In genomic region chr7:32071466-32072091, GRCh38 we compare ENCODE assay signal across 16 cellular contexts. TPM values are rescaled to one million over a fixed set of nuclear protein-coding genes. Genes with fewer than 3 reads are reported as not detected.
A peak's percentile ranks its signal among the peaks of the same experiment; 100 is the strongest.
DNase-seq lines count a peak whose midpoint lies in the region; ATAC-seq, FAIRE-seq and TF ChIP-seq lines count a peak whose summit lies in the region.
"Had no signal": no experiment of that assay in that cellular context is flagged by ENCODE, and none has a peak within 500 bp of the region (broad histone marks: within the 10 kb centered on the region; RNA-seq: fewer than 3 reads in every experiment).

No MANE protein-coding gene starts in this region.

- peak in 1 of 2 experiments; percentile 14; a peak in 1 of 6 replicates for ATAC-seq in A549
- ATAC-seq in GM21390 (IDR thresholded peaks at IDR 0.05; ENCODE audit: unreplicated experiment): no peak
- ATAC-seq: activated T-helper 17 cell treated with anti-CD3 and anti-CD28 coated beads, Interleukin-2, amount 50 U/mL, for 72 hours; K562; stimulated activated naive CD8-positive, alpha-beta T cell treated with anti-CD3 and anti-CD28 coated beads, Interleukin-15, Interleukin-2, amounts not matched to agents 100 U/mL and 50 U/mL, for 24 hours had no signal

- CTCF ChIA-PET in A549 (lab: Yijun Ruan, JAX): interaction anchor here (1.3 to 1.6 kb wide), 5 partner anchors 11 to 289 kb away, joined by 3 to 11 read pairs (median 6); no protein-coding TSS in a partner anchor

- 60% methylated on average over 6 of the region's 6 CpGs for WGBS in A549 (ENCODE audit: missing lambda C conversion rate)
- 34 to 48% (median 42%) methylated on average over 6 of the region's 6 CpGs for WGBS in ovary, 3 donors

- peak overlapping the region; percentile 58 for H3K4me3 ChIP-seq in A549
- peak overlapping the region; percentile 74 for H3K4me3 ChIP-seq in WI38 (ENCODE audit: low read depth, low read length)
- H3K4me3 ChIP-seq in fibroblast of the aortic adventitia (ENCODE audit: low read depth, low read length): peak overlapping the region; percentile 60
- peak overlapping the region; percentile 61 for H3K4me3 ChIP-seq in ovary
- H3K4me3 ChIP-seq: K562 had no signal

- POLR2A ChIA-PET in A549 (lab: Yijun Ruan, JAX): no interaction called here

- TF ChIP-seq POLR2A in A549 (IDR thresholded peaks at IDR 0.05; ENCODE audit: low read length) (no peak), ovary (IDR thresholded peaks at IDR 0.05) (no peak)

- no peaks in the 10 kb centered on the region for H3K9me3 ChIP-seq in A549
- no peaks in the 10 kb centered on the region for H3K9me3 ChIP-seq in ovary

- no peaks in the 10 kb centered on the region for H3K27me3 ChIP-seq in ovary

- H3K4me1 ChIP-seq in A549 (peaks cover 22% of the 10 kb centered on the region), ovary (ENCODE audit: insufficient read depth) (peaks cover 2% of the 10 kb centered on the region)

- TF ChIP-seq EP300 in A549 (IDR thresholded peaks at IDR 0.05) (no peak), ovary (IDR thresholded peaks at IDR 0.05) (no peak)

- no peak for DNase-seq in A549 (ENCODE audit: low read depth in 1 of 2, low spot score in 1 of 2)
- DNase-seq in fibroblast of the aortic adventitia (ENCODE audit: low read depth): no peak
- DNase-seq in ovary: no peak
- no peak for DNase-seq in activated gamma-delta T cell treated with Interleukin-2 at 50 U/mL for 16 hours
- no peak for DNase-seq in stimulated activated CD4-positive, alpha-beta T cell treated with anti-CD3 and anti-CD28 coated beads, Interleukin-2, amount 100 ng/mL, for 48 hours
- DNase-seq in NCI-H2171 (lab: John Stamatoyannopoulos, UW): no peak
- DNase-seq: activated CD4-positive, alpha-beta T cell treated with anti-CD3 and anti-CD28 coated beads for 48 hours; dermis blood vessel endothelial cell; DMS79 treated with DMSO at 0.1 percent for 48 hours; NCI-H2029; stimulated activated CD4-positive, alpha-beta T cell treated with anti-CD3 and anti-CD28 coated beads, Interleukin-1b, Interleukin-23, amount 100 ng/mL, for 48 hours; stimulated activated naive CD8-positive, alpha-beta T cell treated with anti-CD3 and anti-CD28 coated beads, Interleukin-15, Interleukin-2, amounts not matched to agents 100 U/mL and 50 U/mL, for 24 hours had no signal

- TF ChIP-seq CTCF in A549 (IDR thresholded peaks at IDR 0.05): no peak
- TF ChIP-seq CTCF in WI38 (IDR thresholded peaks at IDR 0.05; ENCODE audit: low read depth, low read length): no peak
- TF ChIP-seq CTCF in fibroblast of the aortic adventitia (IDR thresholded peaks at IDR 0.05; ENCODE audit: insufficient read depth, low read length): no peak
- TF ChIP-seq CTCF in ovary (IDR thresholded peaks at IDR 0.05): no peak

- peak overlapping the region; percentile 71 to 90 for H3K27ac ChIP-seq in A549
- peak overlapping the region; percentile 58 to 70 for H3K27ac ChIP-seq in ovary

- no peak for FAIRE-seq in A549 (lab: Jason Lieb, UNC)
- FAIRE-seq: K562 had no signal

- H3K36me3 ChIP-seq in ovary: no peaks in the 10 kb centered on the region

- intact Hi-C loops in ovary (cut with DNase I): no loop called here

- no peak for TF ChIP-seq RAD21 in A549 (conservative IDR thresholded peaks at IDR 0.05 in 1 of 2, IDR thresholded peaks at IDR 0.05 in 1 of 2)

- peak overlapping the region; percentile 83 for H3K4me2 ChIP-seq in A549

TF ChIP-seq in A549, 52 proteins besides CTCF, POLR2A, EP300 and RAD21:
- TF ChIP-seq TFCP2L1 (CRISPR knock-in tag; IDR thresholded peaks at IDR 0.05) (no peak), POLR2AphosphoS2 (conservative IDR thresholded peaks at IDR 0.05; ENCODE audit: low read length) (no peak), ZNF302 (CRISPR knock-in tag; IDR thresholded peaks at IDR 0.05) (no peak), HDAC2 (IDR thresholded peaks at IDR 0.05) (no peak), E2F6 (IDR thresholded peaks at IDR 0.05; ENCODE audit: borderline replicate concordance, low read depth) (no peak), KDM5A (IDR thresholded peaks at IDR 0.05) (no peak), NR3C1 (IDR thresholded peaks at IDR 0.05) (no peak), MYC (IDR thresholded peaks at IDR 0.05; ENCODE audit: borderline replicate concordance, low read length) (no peak), MAFK (IDR thresholded peaks at IDR 0.05; ENCODE audit: partially characterized antibody) (no peak), FOSL2 (IDR thresholded peaks at IDR 0.05) (no peak), FOSL2 (CRISPR knock-in tag; IDR thresholded peaks at IDR 0.05) (no peak), HOXA7 (CRISPR knock-in tag; IDR thresholded peaks at IDR 0.05) (no peak), NFE2L2 (conservative IDR thresholded peaks at IDR 0.05; ENCODE audit: low read length) (no peak), MAZ (IDR thresholded peaks at IDR 0.05; ENCODE audit: borderline replicate concordance, low read depth, low read length) (no peak), CHD4 (IDR thresholded peaks at IDR 0.05; ENCODE audit: borderline replicate concordance) (no peak), CEBPB (IDR thresholded peaks at IDR 0.05) (no peak), FOSB (CRISPR knock-in tag; IDR thresholded peaks at IDR 0.05) (no peak)
- TF ChIP-seq, protein P1, sequence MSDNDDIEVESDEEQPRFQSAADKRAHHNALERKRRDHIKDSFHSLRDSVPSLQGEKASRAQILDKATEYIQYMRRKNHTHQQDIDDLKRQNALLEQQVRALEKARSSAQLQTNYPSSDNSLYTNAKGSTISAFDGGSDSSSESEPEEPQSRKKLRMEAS (IDR thresholded peaks at IDR 0.05): no peak

RNA-seq across cellular contexts. Expression of gene PDE1C, which starts 1.4 kb away (rescaled TPM):
- polyA plus RNA-seq in A549 (2011; rRNA removed) (11.0 and 17.0 TPM in 2 replicates), A549 (2017; fragmentation: RNase III; extraction: RNeasy Plus Mini Kit Qiagen cat#74134 plus additional on column Dnase treatment) (8.0 to 8.5 TPM (median 8.1 TPM) in 3 replicates), ovary (10 to 100 TPM in 1 of 2 donors, 1 to 10 TPM in 1; 4.8 to 11.8 TPM)
- 3.2 and 3.6 TPM in 2 replicates for polyA plus RNA-seq in A549 (2012; cell fraction: cytosol; rRNA removed)
- 6.1 and 10.4 TPM in 2 replicates for polyA plus RNA-seq in A549 (2012; cell fraction: nucleus; rRNA removed)
- polyA minus RNA-seq in A549 (2011; rRNA and poly(A)+ RNA removed): 42.7 and 54.3 TPM in 2 replicates
- total RNA-seq in fibroblast of the aortic adventitia (ENCODE audit: low replicate concordance) (7.4 and 187 TPM in 2 replicates), ovary (10 to 100 TPM in 4 of 7 donors, 1 to 10 TPM in 3; 5.4 to 20.0 (median 11.8) TPM)
- total RNA-seq: activated T-helper 17 cell treated with anti-CD3 and anti-CD28 coated beads, Interleukin-2, amount 50 U/mL, for 72 hours; K562 had no signal
